Comparison of ENCODE assay signal across 1 cellular context in genomic region chr15:77548608-77549551, GRCh38.
TF ChIP-seq lines count a peak whose summit lies in the region.

No MANE protein-coding gene starts in this region.

TF ChIP-seq in HepG2, 621 proteins besides CTCF, POLR2A, EP300 and RAD21:
- TF ChIP-seq KDM2A (CRISPR knock-in tag; IDR thresholded peaks at IDR 0.05; ENCODE audit: borderline replicate concordance, low read depth): no peak
- peak; percentile 4; the same call in 1 of the 2 replicates for TF ChIP-seq ZMYM3 (CRISPR knock-in tag; IDR thresholded peaks at IDR 0.05)
- TF ChIP-seq ZNF629 (CRISPR knock-in tag; conservative IDR thresholded peaks at IDR 0.05): peak; percentile 77
- TF ChIP-seq RARA (CRISPR knock-in tag; IDR thresholded peaks at IDR 0.05): no peak
